In genomic region chr6:54878705-54879104, GRCh38 we compare ENCODE assay signal across 19 cellular contexts. TPM values are rescaled to one million over a fixed set of nuclear protein-coding genes. Genes with fewer than 3 reads are reported as not detected.
DNase-seq lines count a peak whose midpoint lies in the region; ATAC-seq, FAIRE-seq and TF ChIP-seq lines count a peak whose summit lies in the region.
"Had no signal": no experiment of that assay in that cellular context is flagged by ENCODE, and none has a peak within 500 bp of the region (broad histone marks: within the 10 kb centered on the region; RNA-seq: fewer than 3 reads in every experiment).

No MANE protein-coding gene starts in this region.

- H3K27me3 Mint-ChIP-seq in MCF 10A (ENCODE audit: insufficient read depth, unreplicated experiment): no peaks in the 10 kb centered on the region
- H3K27me3 Mint-ChIP-seq in stimulated activated naive B cell treated with anti-CD40 and anti-IgM and Interleukin-4, amounts not matched to agents 10 μg/mL and 1 μg/mL and 100 μg/mL, for 72 hours: no peaks in the 10 kb centered on the region

- in situ Hi-C loops in mammary epithelial cell (cut with MboI; ENCODE audit: low sequenced_read_pairs in 2 of 2): no loop called here
- in situ Hi-C loops in brain microvascular endothelial cell (cut with HindIII; ENCODE audit: low pct_ligation_motif_present, low sequenced_read_pairs): no loop called here

- H3K9ac ChIP-seq in mammary epithelial cell (ENCODE audit: insufficient read depth, low read length) (no peak overlapping the region), colonic mucosa (ENCODE audit: low read depth in 2 of 2, low read length in 2 of 2) (no peak overlapping the region)

- H3K36me3 ChIP-seq in mammary epithelial cell (ENCODE audit: insufficient read depth, low read length): peaks cover 8% of the 10 kb centered on the region
- H3K36me3 ChIP-seq in colonic mucosa: no peaks in the 10 kb centered on the region
- no peaks in the 10 kb centered on the region for H3K36me3 ChIP-seq in brain microvascular endothelial cell (replicated peaks)
- H3K36me3 ChIP-seq: thoracic aorta had no signal

- BruUV-seq in MCF 10A (replicated peaks; lab: Mats Ljungman, UMichigan) (no TSS peak), mammary epithelial cell (replicated peaks; lab: Mats Ljungman, UMichigan) (no TSS peak)

- TF ChIP-seq CTCF in MCF 10A (IDR thresholded peaks at IDR 0.05; ENCODE audit: unreplicated experiment): peak; percentile 17
- TF ChIP-seq CTCF in mammary epithelial cell (conservative IDR thresholded peaks at IDR 0.05 in 1 of 2, IDR thresholded peaks at IDR 0.05 in 1 of 2; ENCODE audit: extremely low read depth in 1 of 2, insufficient read depth in 1 of 2, low read depth in 1 of 2, low read length in 2 of 2): no peak
- TF ChIP-seq CTCF in colonic mucosa (IDR thresholded peaks at IDR 0.05): no peak
- TF ChIP-seq CTCF in brain microvascular endothelial cell (IDR thresholded peaks at IDR 0.05; ENCODE audit: low read depth, low read length, missing control alignments): no peak

- H3K9me3 Mint-ChIP-seq in MCF 10A (ENCODE audit: unreplicated experiment): no peaks in the 10 kb centered on the region
- no peaks in the 10 kb centered on the region for H3K9me3 Mint-ChIP-seq in stimulated activated naive B cell treated with anti-CD40 and anti-IgM and Interleukin-4, amounts not matched to agents 10 μg/mL and 1 μg/mL and 100 μg/mL, for 72 hours

- H3K4me1 Mint-ChIP-seq in MCF 10A (ENCODE audit: insufficient read depth, unreplicated experiment): peaks cover 16% of the 10 kb centered on the region
- no peaks in the 10 kb centered on the region for H3K4me1 Mint-ChIP-seq in stimulated activated naive B cell treated with anti-CD40 and anti-IgM and Interleukin-4, amounts not matched to agents 10 μg/mL and 1 μg/mL and 100 μg/mL, for 72 hours

- dilution Hi-C loops in mammary epithelial cell (cut with HindIII; ENCODE audit: low sequenced_read_pairs): no loop called here

- 100% methylated on average over 1 of the region's 1 CpG for WGBS in mammary epithelial cell (ENCODE audit: low coverage, missing lambda C conversion rate)

- intact Hi-C loops in MCF 10A (cut with micrococcal nuclease): loop anchor here (10.0 kb wide), 1 partner anchor 894 kb away; no protein-coding TSS in a partner anchor
- intact Hi-C loops in mammary epithelial cell (cut with micrococcal nuclease): loop anchor here (5.0 kb wide), 1 partner anchor 189 kb away; no protein-coding TSS in a partner anchor
- intact Hi-C loops in colonic mucosa (cut with DNase I): no loop called here

- H3K4me3 Mint-ChIP-seq in MCF 10A (ENCODE audit: unreplicated experiment): no peak overlapping the region
- no peak overlapping the region for H3K4me3 Mint-ChIP-seq in stimulated activated naive B cell treated with anti-CD40 and anti-IgM and Interleukin-4, amounts not matched to agents 10 μg/mL and 1 μg/mL and 100 μg/mL, for 72 hours
- H3K4me3 Mint-ChIP-seq: T-helper 1 cell treated with Interleukin-12 subunit alpha and Interleukin-12 subunit beta and Interleukin-4 antibody, amounts not matched to agents 30 μg/mL and 1 μg/mL, for 36 hours had no signal

- no peak for ATAC-seq in stimulated activated naive B cell treated with anti-CD40 and anti-IgM and Interleukin-4, amounts not matched to agents 10 μg/mL and 1 μg/mL and 100 μg/mL, for 72 hours (replicated peaks)

- no peaks in the 10 kb centered on the region for H4K20me1 ChIP-seq in mammary epithelial cell (ENCODE audit: insufficient read depth, low read length)

- POLR2A ChIA-PET in MCF 10A (lab: Yijun Ruan, JAX): interaction anchor here (1.0 to 1.4 kb wide), 4 partner anchors 11 to 34 kb away, joined by 4 to 7 read pairs (median 4); no protein-coding TSS in a partner anchor

- no peak overlapping the region for H3K27ac Mint-ChIP-seq in MCF 10A (ENCODE audit: low read depth, unreplicated experiment)
- H3K27ac Mint-ChIP-seq in stimulated activated naive B cell treated with anti-CD40 and anti-IgM and Interleukin-4, amounts not matched to agents 10 μg/mL and 1 μg/mL and 100 μg/mL, for 72 hours: no peak overlapping the region
- H3K27ac Mint-ChIP-seq: T-helper 1 cell treated with Interleukin-12 subunit alpha and Interleukin-12 subunit beta and Interleukin-4 antibody, amounts not matched to agents 30 μg/mL and 1 μg/mL, for 36 hours had no signal

- CTCF ChIA-PET in MCF 10A (lab: Yijun Ruan, JAX): interaction anchor here (0.8 to 0.9 kb wide), 2 partner anchors 14 to 147 kb away, joined by 3 read pairs; no protein-coding TSS in a partner anchor
- CTCF ChIA-PET in mammary epithelial cell (lab: Charles Lee; ENCODE audit: low non-redundant PET): interaction anchor here (0.6 kb wide), 1 partner anchor 1121 kb away, joined by 5 read pairs; no protein-coding TSS in a partner anchor

- H3K4me1 ChIP-seq in mammary epithelial cell (ENCODE audit: insufficient read depth, low read length) (peaks cover 59% of the 10 kb centered on the region), colonic mucosa (no peaks in the 10 kb centered on the region)

- H3K4me3 ChIP-seq in mammary epithelial cell (replicated peaks in 1 of 3; ENCODE audit: insufficient read depth in 1 of 3, low read depth in 2 of 3, low read length in 3 of 3): no peak overlapping the region
- H3K4me3 ChIP-seq in colonic mucosa: no peak overlapping the region
- H3K4me3 ChIP-seq in brain microvascular endothelial cell (ENCODE audit: low read depth, low read length): no peak overlapping the region
- H3K4me3 ChIP-seq: coronary artery, thoracic aorta had no signal

- no peak overlapping the region for H2AFZ ChIP-seq in mammary epithelial cell (ENCODE audit: low read depth, low read length)

- DNase-seq in MCF 10A (ENCODE audit: unreplicated experiment) (peak; percentile 20), mammary epithelial cell (no peak), NCI-H1105 (lab: John Stamatoyannopoulos, UW) (peak; percentile 8), colonic mucosa (no peak), NOMO-1 treated with dmso at 0.1 percent for 144 hours (lab: John Stamatoyannopoulos, UW; ENCODE audit: unreplicated experiment) (no peak), HTR-8/SVneo (ENCODE audit: insufficient read length, low spot score) (no peak), brain microvascular endothelial cell (no peak)
- DNase-seq in stimulated activated naive B cell treated with anti-CD40 and anti-IgM and Interleukin-4, amounts not matched to agents 10 μg/mL and 1 μg/mL and 100 μg/mL, for 72 hours: no peak
- DNase-seq: GF-D8; mesenchymal stem cell; NCI-H2029; NCI-H526 treated with DMSO at 0.1 percent for 48 hours; nucleus accumbens; stimulated activated CD4-positive, alpha-beta T cell treated with anti-CD3 and anti-CD28 coated beads, Interleukin-4, amount 100 ng/mL, for 24 hours had no signal

- no peak overlapping the region for H3K4me2 ChIP-seq in mammary epithelial cell (ENCODE audit: insufficient read depth, low read depth, low read length)

- H3K36me3 Mint-ChIP-seq in MCF 10A (ENCODE audit: insufficient read depth, unreplicated experiment): no peaks in the 10 kb centered on the region
- H3K36me3 Mint-ChIP-seq in stimulated activated naive B cell treated with anti-CD40 and anti-IgM and Interleukin-4, amounts not matched to agents 10 μg/mL and 1 μg/mL and 100 μg/mL, for 72 hours: no peaks in the 10 kb centered on the region

- FAIRE-seq in HTR-8/SVneo (lab: Jason Lieb, UNC): no peak
- FAIRE-seq: GM18507, islet of Langerhans had no signal

- no peaks in the 10 kb centered on the region for H3K27me3 ChIP-seq in mammary epithelial cell (ENCODE audit: insufficient read depth, low read length)
- H3K27me3 ChIP-seq in colonic mucosa: no peaks in the 10 kb centered on the region
- H3K27me3 ChIP-seq in brain microvascular endothelial cell (replicated peaks): no peaks in the 10 kb centered on the region

- peaks cover 85% of the 10 kb centered on the region for H3K79me2 ChIP-seq in mammary epithelial cell (ENCODE audit: insufficient read depth, low read length)

- H3K9me3 ChIP-seq in mammary epithelial cell (replicated peaks; ENCODE audit: insufficient read depth, low read length) (no peaks in the 10 kb centered on the region), colonic mucosa (no peaks in the 10 kb centered on the region)
- H3K9me3 ChIP-seq: thoracic aorta had no signal

- H3K27ac ChIP-seq in mammary epithelial cell (ENCODE audit: insufficient read depth, low read depth, low read length): no peak overlapping the region
- H3K27ac ChIP-seq in colonic mucosa: peak overlapping the region; percentile 34
- H3K27ac ChIP-seq in brain microvascular endothelial cell: no peak overlapping the region
- H3K27ac ChIP-seq: coronary artery, thoracic aorta had no signal

RNA-seq across cellular contexts. Expression of gene FAM83B, which starts 32.1 kb away (rescaled TPM):
- total RNA-seq in MCF 10A (2022) (22.3 and 25.4 TPM in 2 replicates), mammary epithelial cell (100 to 1,000 TPM in 1 of 2 donors, 10 to 100 TPM in 1; 52.2 to 101 TPM), colonic mucosa (10 to 100 TPM; 36.6 to 62.8 TPM)
- 11.4 TPM for polyA plus RNA-seq in mammary epithelial cell
- polyA minus RNA-seq in mammary epithelial cell: 60.7 TPM
- total RNA-seq: thoracic aorta had no signal

Comparison
In these comparisons a context has a peak if more than half of its experiments do, and no peak if none do; other contexts are left out.
1. DNase-seq: peak in MCF 10A (single experiment) and NCI-H1105 (single experiment); none in mammary epithelial cell (single experiment), colonic mucosa (single experiment), NOMO-1 treated with dmso at 0.1 percent for 144 hours (single experiment), stimulated activated naive B cell treated with anti-CD40 and anti-IgM and Interleukin-4, amounts not matched to agents 10 μg/mL and 1 μg/mL and 100 μg/mL, for 72 hours (single experiment), HTR-8/SVneo (single experiment) and brain microvascular endothelial cell (single experiment).